In genomic region chr14:88005978-88006851, GRCh38 we compare ENCODE assay signal across 9 cellular contexts. TPM values are rescaled to one million over a fixed set of nuclear protein-coding genes. Genes with fewer than 3 reads are reported as not detected.
DNase-seq lines count a peak whose midpoint lies in the region; ATAC-seq and TF ChIP-seq lines count a peak whose summit lies in the region.
"Had no signal": no experiment of that assay in that cellular context is flagged by ENCODE, and none has a peak within 500 bp of the region (broad histone marks: within the 10 kb centered on the region; RNA-seq: fewer than 3 reads in every experiment).

No MANE protein-coding gene starts in this region.

- H3K79me2 ChIP-seq in SU-DHL-6 (ENCODE audit: insufficient read depth, low read length) (peaks cover 60% of the 10 kb centered on the region), PC-3 (ENCODE audit: low read length) (no peaks in the 10 kb centered on the region)

- no peaks in the 10 kb centered on the region for H3K9me3 Mint-ChIP-seq in activated naive CD8-positive, alpha-beta T cell treated with anti-CD3 and anti-CD28 coated beads, Interleukin-2, amount 50 U/mL, for 24 hours

- H2AFZ ChIP-seq in SU-DHL-6 (ENCODE audit: low read depth, low read length, severe bottlenecking) (peak overlapping the region; percentile 4), PC-3 (ENCODE audit: low read length) (no peak overlapping the region)

- H3K4me2 ChIP-seq in SU-DHL-6 (ENCODE audit: low read depth, low read length, poor library complexity, severe bottlenecking), result peak overlapping the region; percentile 92
- H3K4me2 ChIP-seq in PC-3 (ENCODE audit: low read length), result no peak overlapping the region
- H3K4me2 ChIP-seq: KMS-11 had no signal

- H3K36me3 ChIP-seq in SU-DHL-6 (ENCODE audit: low read length) (peaks cover 7% of the 10 kb centered on the region; the same call in 1 of the 2 replicates), PC-3 (ENCODE audit: low read depth, low read length) (no peaks in the 10 kb centered on the region)

- H3K9ac ChIP-seq in SU-DHL-6 (ENCODE audit: low read length), result peak overlapping the region; percentile 65
- H3K9ac ChIP-seq in PC-3 (ENCODE audit: low read length), result no peak overlapping the region
- H3K9ac ChIP-seq: KMS-11 had no signal

- CTCF ChIA-PET in PC-3 (lab: Charles Lee), result no interaction called here

- peak overlapping the region; percentile 93 for H3K4me3 Mint-ChIP-seq in activated naive CD8-positive, alpha-beta T cell treated with anti-CD3 and anti-CD28 coated beads, Interleukin-2, amount 50 U/mL, for 24 hours

- H3K27ac Mint-ChIP-seq in activated naive CD8-positive, alpha-beta T cell treated with anti-CD3 and anti-CD28 coated beads, Interleukin-2, amount 50 U/mL, for 24 hours, result peak overlapping the region; percentile 93

- no peaks in the 10 kb centered on the region for H3K27me3 Mint-ChIP-seq in activated naive CD8-positive, alpha-beta T cell treated with anti-CD3 and anti-CD28 coated beads, Interleukin-2, amount 50 U/mL, for 24 hours

- TF ChIP-seq CTCF in SU-DHL-6 (IDR thresholded peaks at IDR 0.05; ENCODE audit: insufficient read depth, low read length, poor library complexity, severe bottlenecking) (no peak), PC-3 (conservative IDR thresholded peaks at IDR 0.05; ENCODE audit: low read depth, low read length) (no peak)

- H4K20me1 ChIP-seq in SU-DHL-6 (ENCODE audit: low read depth, low read length), result no peaks in the 10 kb centered on the region
- no peaks in the 10 kb centered on the region for H4K20me1 ChIP-seq in PC-3 (ENCODE audit: low read length)

- H3K36me3 Mint-ChIP-seq in activated naive CD8-positive, alpha-beta T cell treated with anti-CD3 and anti-CD28 coated beads, Interleukin-2, amount 50 U/mL, for 24 hours (ENCODE audit: low read depth), result peaks cover 39% of the 10 kb centered on the region

- intact Hi-C loops in PC-3 (cut with micrococcal nuclease), result no loop called here

- H3K4me1 ChIP-seq in PC-3 (ENCODE audit: insufficient read depth, low read length), result no peaks in the 10 kb centered on the region; the same call in 1 of the 2 replicates

- H3F3A ChIP-seq in SU-DHL-6 (ENCODE audit: insufficient read depth), result peaks cover 20% of the 10 kb centered on the region
- H3F3A ChIP-seq in PC-3 (ENCODE audit: low read length, unreplicated experiment), result no peaks in the 10 kb centered on the region

- POLR2A ChIA-PET in PC-3 (lab: Charles Lee; ENCODE audit: unreplicated experiment), result no interaction called here

- H3K9me3 ChIP-seq in SU-DHL-6 (ENCODE audit: insufficient read depth, low read length), result no peaks in the 10 kb centered on the region
- no peaks in the 10 kb centered on the region for H3K9me3 ChIP-seq in PC-3 (ENCODE audit: low read length)

- no peaks in the 10 kb centered on the region for H3K9me2 ChIP-seq in SU-DHL-6 (replicated peaks; ENCODE audit: insufficient read depth, low read length)
- no peaks in the 10 kb centered on the region for H3K9me2 ChIP-seq in PC-3 (replicated peaks; ENCODE audit: low read length)

- peak overlapping the region; percentile 90 for H3K27ac ChIP-seq in SU-DHL-6 (ENCODE audit: low read depth, low read length)
- H3K27ac ChIP-seq in PC-3 (ENCODE audit: low read length), result no peak overlapping the region
- H3K27ac ChIP-seq: KMS-11 had no signal

- BruUV-seq in PC-3 (replicated peaks; lab: Mats Ljungman, UMichigan), result no TSS peak

- peaks cover 72% of the 10 kb centered on the region for H3K4me1 Mint-ChIP-seq in activated naive CD8-positive, alpha-beta T cell treated with anti-CD3 and anti-CD28 coated beads, Interleukin-2, amount 50 U/mL, for 24 hours

- H3K27me3 ChIP-seq in SU-DHL-6 (ENCODE audit: low read length) (no peaks in the 10 kb centered on the region), PC-3 (ENCODE audit: low read length) (no peaks in the 10 kb centered on the region)

- DNase-seq in activated naive CD8-positive, alpha-beta T cell treated with anti-CD3 and anti-CD28 coated beads, Interleukin-2, amount 50 U/mL, for 24 hours, result peak; percentile 59
- peak; percentile 64 for DNase-seq in stimulated activated CD4-positive, alpha-beta T cell treated with anti-CD3 and anti-CD28 coated beads, Interleukin-2, amount 100 ng/mL, for 4 hours (ENCODE audit: low read depth)
- no peak for DNase-seq in NCI-H2171 (lab: John Stamatoyannopoulos, UW)
- no peak for DNase-seq in GM03348 (ENCODE audit: low spot score)
- DNase-seq in PC-3, result no peak

- H3K4me3 ChIP-seq in SU-DHL-6 (ENCODE audit: insufficient read depth, low read length, poor library complexity, severe bottlenecking) (peak overlapping the region; percentile 72), PC-3 (ENCODE audit: low read length) (no peak overlapping the region)

- ATAC-seq in GM18861 (IDR thresholded peaks at IDR 0.05; ENCODE audit: unreplicated experiment) (peak; percentile 89), HG02973 (IDR thresholded peaks at IDR 0.05; ENCODE audit: unreplicated experiment) (peak; percentile 95), PC-3 (no peak)
- ATAC-seq in activated naive CD8-positive, alpha-beta T cell treated with anti-CD3 and anti-CD28 coated beads, Interleukin-2, amount 50 U/mL, for 24 hours, result peak; percentile 95

RNA-seq across cellular contexts. Expression of gene GPR65, which starts 1.3 kb away (rescaled TPM):
- total RNA-seq in PC-3 (2014; rRNA removed), result not detected in 2 replicates

RNA-seq across cellular contexts. Expression of gene GALC, which starts 13.2 kb away (rescaled TPM):
- total RNA-seq in PC-3 (2014; rRNA removed), result 0.18 and 0.40 TPM in 2 replicates

Comparison
In these comparisons a context has a peak if more than half of its experiments do, and no peak if none do; other contexts are left out.
1. DNase-seq: peak in activated naive CD8-positive, alpha-beta T cell treated with anti-CD3 and anti-CD28 coated beads, Interleukin-2, amount 50 U/mL, for 24 hours (single experiment) and stimulated activated CD4-positive, alpha-beta T cell treated with anti-CD3 and anti-CD28 coated beads, Interleukin-2, amount 100 ng/mL, for 4 hours (single experiment); none in NCI-H2171 (single experiment), GM03348 (single experiment) and PC-3 (single experiment).